In genomic region chr18:46456691-46457090, GRCh38 we compare ENCODE assay signal across 7 cellular contexts.
"Had no signal": no experiment of that assay in that cellular context is flagged by ENCODE, and none has a peak within 500 bp of the region (broad histone marks: within the 10 kb centered on the region; RNA-seq: fewer than 3 reads in every experiment).

No MANE protein-coding gene starts in this region.

- H3K9me3 ChIP-seq: HAP-1 had no signal

- H3K9me3 Mint-ChIP-seq: H9, HFFc6 had no signal

- H3K27ac Mint-ChIP-seq: GM23338, H9, HFFc6 had no signal

- DNase-seq: GM23248, GOT3, HCEC 1CT, HFFc6 had no signal

- H3K4me3 ChIP-seq: GM23248, GM23338, HAP-1 had no signal

- H3K36me3 ChIP-seq: HAP-1 had no signal

- H3K4me3 Mint-ChIP-seq: GM23338, H9, HFFc6 had no signal

- H3K4me1 ChIP-seq: HAP-1 had no signal

- H3K27ac ChIP-seq: GM23248 had no signal
